ENCODE assay signal across 8 cellular contexts in the genomic region with DNA sequence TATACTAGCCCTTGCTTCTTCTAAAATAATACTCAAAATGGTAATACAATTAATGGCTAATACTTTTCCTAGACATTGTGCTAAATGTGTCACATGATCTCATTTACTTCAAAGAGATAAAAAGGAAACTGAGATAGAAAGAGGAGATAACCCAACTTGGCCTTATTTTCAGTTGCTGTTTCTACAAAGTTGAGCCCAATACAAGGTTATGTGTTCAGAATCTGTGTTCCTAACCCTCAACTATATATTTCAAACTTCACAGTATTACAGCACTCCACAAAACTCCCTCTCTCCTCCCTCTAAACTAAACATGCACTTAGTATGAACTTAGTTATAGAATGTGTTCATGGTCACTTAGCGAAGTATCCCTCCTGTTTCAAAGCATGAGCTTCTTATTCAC.
"Had no signal": no experiment of that assay in that cellular context is flagged by ENCODE, and none has a peak within 500 bp of the region (broad histone marks: within the 10 kb centered on the region; RNA-seq: fewer than 3 reads in every experiment).

No MANE protein-coding gene starts in this region.

- DNase-seq: GM23248, GOT3, H7, HFFc6, KG1 had no signal

- H2AFZ ChIP-seq: GM23248 had no signal

- H3K9ac ChIP-seq: GM23248 had no signal

- H3K36me3 ChIP-seq: HAP-1 had no signal

- H3K9me3 ChIP-seq: HAP-1 had no signal

- ATAC-seq: HCT116, HepG2 had no signal

- H3K27ac ChIP-seq: GM23248 had no signal

- H3K4me3 ChIP-seq: GM23248, HAP-1 had no signal

- H3K4me1 ChIP-seq: HAP-1 had no signal

- FAIRE-seq: HepG2 had no signal
